Comparison of ENCODE assay signal across 19 cellular contexts in genomic region chr7:114356133-114356532, GRCh38. TPM values are rescaled to one million over a fixed set of nuclear protein-coding genes. Genes with fewer than 3 reads are reported as not detected.
"Had no signal": no experiment of that assay in that cellular context is flagged by ENCODE, and none has a peak within 500 bp of the region (broad histone marks: within the 10 kb centered on the region; RNA-seq: fewer than 3 reads in every experiment).

No MANE protein-coding gene starts in this region.

- DNase-seq: activated CD4-positive, alpha-beta T cell treated with anti-CD3 and anti-CD28 coated beads, Interleukin-2, amount 50 U/mL, for 4 hours; activated gamma-delta T cell treated with Interleukin-2 at 50 U/mL for 16 hours; activated T-cell treated with anti-CD3 and anti-CD28 coated beads for 4 hours; adrenal gland; effector memory CD8-positive, alpha-beta T cell; gastrocnemius medialis; heart right ventricle; stimulated activated CD4-positive, alpha-beta T cell treated with anti-CD3 and anti-CD28 coated beads, Interleukin-2, amount 100 ng/mL, for 24 hours; stimulated activated naive CD4-positive, alpha-beta T cell treated with Interleukin-2 at 50 U/mL for 16 hours; T-helper 2 cell; thyroid gland had no signal

- H3K4me1 ChIP-seq: adrenal gland, heart right ventricle had no signal

- H3K36me3 ChIP-seq: adrenal gland, gastrocnemius medialis, heart right ventricle, neutrophil, thyroid gland had no signal

- H3K27me3 ChIP-seq: adrenal gland, gastrocnemius medialis, heart right ventricle, neutrophil, thyroid gland had no signal

- H3K36me3 Mint-ChIP-seq: activated naive CD4-positive, alpha-beta T cell treated with anti-CD3 and anti-CD28 coated beads, Interleukin-2, amount 50 U/mL, for 72 hours had no signal

- H3K27ac Mint-ChIP-seq: activated naive CD4-positive, alpha-beta T cell treated with anti-CD3 and anti-CD28 coated beads, Interleukin-2, amount 50 U/mL, for 72 hours; activated T-helper 1 cell treated with anti-CD3 and anti-CD28 coated beads, Interleukin-12 subunit alpha, Interleukin-12 subunit beta, Interleukin-2, Interleukin-4 antibody, amounts not matched to agents 30 ng/mL and 10 ng/mL and 1 ng/mL, durations not matched to agents 14 hours and 24 hours and 36 hours; effector memory CD8-positive, alpha-beta T cell; mesothelial cell of epicardium; natural killer cell treated with Interleukin-12 subunit alpha and Interleukin-12 subunit beta and Interleukin-15 and Interleukin-18, amount 100 ng/mL, for 72 hours had no signal

- H3K9me3 ChIP-seq: adrenal gland, gastrocnemius medialis, heart right ventricle, neutrophil, thyroid gland had no signal

- H3K4me3 ChIP-seq: adrenal gland, gastrocnemius medialis, heart right ventricle, lung, thyroid gland had no signal

- ATAC-seq: activated naive CD4-positive, alpha-beta T cell treated with anti-CD3 and anti-CD28 coated beads, Interleukin-2, amount 50 U/mL, for 72 hours; effector memory CD8-positive, alpha-beta T cell; gastrocnemius medialis; heart right ventricle; left lobe of liver had no signal

- H3K4me3 Mint-ChIP-seq: activated T-helper 1 cell treated with anti-CD3 and anti-CD28 coated beads, Interleukin-12 subunit alpha, Interleukin-12 subunit beta, Interleukin-2, Interleukin-4 antibody, amounts not matched to agents 30 ng/mL and 10 ng/mL and 1 ng/mL, durations not matched to agents 14 hours and 24 hours and 36 hours; effector memory CD8-positive, alpha-beta T cell; mesothelial cell of epicardium; natural killer cell treated with Interleukin-12 subunit alpha and Interleukin-12 subunit beta and Interleukin-15 and Interleukin-18, amount 100 ng/mL, for 72 hours had no signal

- H3K27me3 Mint-ChIP-seq: effector memory CD8-positive, alpha-beta T cell; natural killer cell treated with Interleukin-12 subunit alpha and Interleukin-12 subunit beta and Interleukin-15 and Interleukin-18, amount 100 ng/mL, for 72 hours had no signal

- H3K27ac ChIP-seq: adrenal gland, epithelial cell of prostate, gastrocnemius medialis, heart right ventricle, neutrophil, thyroid gland had no signal

- H3K9me3 Mint-ChIP-seq: activated T-helper 1 cell treated with anti-CD3 and anti-CD28 coated beads, Interleukin-12 subunit alpha, Interleukin-12 subunit beta, Interleukin-2, Interleukin-4 antibody, amounts not matched to agents 30 ng/mL and 10 ng/mL and 1 ng/mL, durations not matched to agents 14 hours and 24 hours and 36 hours had no signal

RNA-seq across cellular contexts. Expression of gene FOXP2, which starts 58.5 kb away (rescaled TPM):
- total RNA-seq: activated naive CD4-positive, alpha-beta T cell treated with anti-CD3 and anti-CD28 coated beads, Interleukin-2, amount 50 U/mL, for 72 hours; activated T-helper 1 cell treated with anti-CD3 and anti-CD28 coated beads, Interleukin-12 subunit alpha, Interleukin-12 subunit beta, Interleukin-2, Interleukin-4 antibody, amounts not matched to agents 30 ng/mL and 10 ng/mL and 1 ng/mL, durations not matched to agents 14 hours and 24 hours and 36 hours; natural killer cell treated with Interleukin-12 subunit alpha and Interleukin-12 subunit beta and Interleukin-15 and Interleukin-18, amount 100 ng/mL, for 72 hours had no signal
